ENCODE assay signal across 8 cellular contexts in genomic region chr17:54992797-54993639, GRCh38. TPM values are rescaled to one million over a fixed set of nuclear protein-coding genes. Genes with fewer than 3 reads are reported as not detected.
DNase-seq lines count a peak whose midpoint lies in the region; ATAC-seq lines count a peak whose summit lies in the region.

No MANE protein-coding gene starts in this region.

- no peak overlapping the region for H3K9ac ChIP-seq in mesenchymal stem cell (ENCODE audit: low read length)

- DNase-seq in CD1c-positive myeloid dendritic cell (ENCODE audit: extremely low spot score) = peak; percentile 67
- DNase-seq in LHCN-M2 (ENCODE audit: low read depth) = peak; percentile 38
- DNase-seq in OCI-M1 (lab: John Stamatoyannopoulos, UW) = peak; percentile 70
- peak; percentile 37 for DNase-seq in dedifferentiated amniotic fluid mesenchymal stem cell (ENCODE audit: extremely low spot score)
- peak; percentile 53 for DNase-seq in mesenchymal stem cell

- H3K27ac ChIP-seq in mesenchymal stem cell (ENCODE audit: low read length, poor library complexity, severe bottlenecking) = no peak overlapping the region

- no peak overlapping the region for H3K4me2 ChIP-seq in mesenchymal stem cell (ENCODE audit: low read length, poor library complexity, severe bottlenecking)

- ATAC-seq in GM18909 (IDR thresholded peaks at IDR 0.05; ENCODE audit: poor library complexity, unreplicated experiment) (peak; percentile 79), GM18861 (IDR thresholded peaks at IDR 0.05; ENCODE audit: unreplicated experiment) (no peak), GM18517 (IDR thresholded peaks at IDR 0.05; ENCODE audit: unreplicated experiment) (no peak)

- no peak overlapping the region for H2BK5ac ChIP-seq in mesenchymal stem cell (ENCODE audit: low read depth, low read length, poor library complexity, severe bottlenecking)

- H3K4me1 ChIP-seq in mesenchymal stem cell (ENCODE audit: control insufficient read depth, insufficient read depth, low read depth, low read length) = no peaks in the 10 kb centered on the region

- no peak overlapping the region for H3K23ac ChIP-seq in mesenchymal stem cell (ENCODE audit: low read length in 2 of 2)

- no peaks in the 10 kb centered on the region for H3K9me3 ChIP-seq in mesenchymal stem cell (ENCODE audit: control insufficient read depth, low read length)

- H2BK120ac ChIP-seq in mesenchymal stem cell (ENCODE audit: low read depth, low read length) = no peak overlapping the region

- H3K36me3 ChIP-seq in mesenchymal stem cell (ENCODE audit: control insufficient read depth in 1 of 2, insufficient read depth in 2 of 2, low read depth in 1 of 2, low read length in 2 of 2) = peaks cover 3 to 16% of the 10 kb centered on the region in 2 experiments

- H3K4me3 ChIP-seq in mesenchymal stem cell (ENCODE audit: insufficient read depth in 1 of 2, low read depth in 1 of 2, low read length in 2 of 2) = no peak overlapping the region

- H3K27me3 ChIP-seq in mesenchymal stem cell (ENCODE audit: control insufficient read depth in 1 of 2, insufficient read depth in 1 of 2, low read length in 2 of 2) = no peaks in the 10 kb centered on the region

- 84% methylated on average over 6 of the region's 8 CpGs for WGBS in mesenchymal stem cell

- no peak overlapping the region for H2BK12ac ChIP-seq in mesenchymal stem cell (ENCODE audit: low read length in 2 of 2)

- no peak overlapping the region for H3K14ac ChIP-seq in mesenchymal stem cell (ENCODE audit: low read length in 2 of 2)

- H3K18ac ChIP-seq in mesenchymal stem cell (ENCODE audit: low read depth in 1 of 2, low read length in 2 of 2) = no peak overlapping the region

- H3K4ac ChIP-seq in mesenchymal stem cell (ENCODE audit: low read depth in 1 of 2, low read length in 2 of 2) = no peak overlapping the region

- no peak overlapping the region for H2AK5ac ChIP-seq in mesenchymal stem cell (ENCODE audit: low read length, severe bottlenecking)

- no peak overlapping the region for H2AFZ ChIP-seq in mesenchymal stem cell (ENCODE audit: low read depth, low read length)

- H3K79me1 ChIP-seq in mesenchymal stem cell (replicated peaks; ENCODE audit: low read length, poor library complexity, severe bottlenecking) = peaks cover 5% of the 10 kb centered on the region

- no peak overlapping the region for H4K91ac ChIP-seq in mesenchymal stem cell (ENCODE audit: low read length)

- H4K8ac ChIP-seq in mesenchymal stem cell (ENCODE audit: low read length) = no peak overlapping the region

- no peak overlapping the region for H2BK15ac ChIP-seq in mesenchymal stem cell (ENCODE audit: low read depth, poor library complexity, severe bottlenecking)

RNA-seq across cellular contexts. Expression of gene STXBP4, which starts 24.5 kb away (rescaled TPM):
- total RNA-seq in LHCN-M2 (2014; rRNA removed) = 27.6 and 41.4 TPM in 2 replicates
- 3.1 TPM for polyA plus RNA-seq in LHCN-M2 (2012)
- 4.7 TPM for polyA plus RNA-seq in mesenchymal stem cell (2013, experiment 1 of 2)
- 5.6 TPM for polyA plus RNA-seq in mesenchymal stem cell (2013, experiment 2 of 2)

RNA-seq across cellular contexts. Expression of gene COX11, which starts 24.6 kb away (rescaled TPM):
- total RNA-seq in LHCN-M2 (2014; rRNA removed) = 82.6 and 105 TPM in 2 replicates
- polyA plus RNA-seq in LHCN-M2 (2012) = 37.7 TPM
- polyA plus RNA-seq in mesenchymal stem cell (2013, experiment 1 of 2) = 41.2 TPM
- 39.8 TPM for polyA plus RNA-seq in mesenchymal stem cell (2013, experiment 2 of 2)
